ENCODE assay signal across 13 cellular contexts in the genomic region with DNA sequence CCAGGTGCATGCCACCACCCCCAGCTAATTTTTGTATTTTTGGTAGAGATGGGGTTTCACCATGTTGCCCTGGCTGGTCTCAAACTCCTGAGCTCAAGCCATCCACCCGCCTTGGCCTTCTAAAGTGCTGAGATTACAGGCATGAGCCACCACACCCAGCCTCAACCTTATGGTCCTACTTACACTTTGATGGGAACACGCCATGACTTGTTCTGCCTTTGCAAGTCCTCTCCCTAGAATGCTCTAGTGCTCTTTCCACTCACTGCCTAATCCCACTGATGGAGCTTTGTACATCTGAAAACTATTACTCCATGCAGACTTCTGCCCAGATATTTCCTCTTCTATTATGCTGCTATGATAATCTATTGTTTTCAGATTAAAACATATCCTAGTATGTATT.
"Had no signal": no experiment of that assay in that cellular context is flagged by ENCODE, and none has a peak within 500 bp of the region (broad histone marks: within the 10 kb centered on the region; RNA-seq: fewer than 3 reads in every experiment).

No MANE protein-coding gene starts in this region.

- DNase-seq: KBM-7, MG63, NCI-H1436, NCI-H187, NCI-H2029, NCI-H2081 treated with DMSO at 0.1 percent for 48 hours, NCI-H526 treated with DMSO at 0.1 percent for 48 hours, NCI-H748 treated with DMSO at 0.1 percent for 48 hours, RPMI8226, SHP77, SK-N-SH, SW 1271, T-cell had no signal

- ATAC-seq: T-cell had no signal
